ENCODE assay signal across 8 cellular contexts in genomic region chr11:746289-747175, GRCh38. TPM values are rescaled to one million over a fixed set of nuclear protein-coding genes. Genes with fewer than 3 reads are reported as not detected.
A peak's percentile ranks its signal among the peaks of the same experiment; 100 is the strongest.
DNase-seq lines count a peak whose midpoint lies in the region; ATAC-seq and TF ChIP-seq lines count a peak whose summit lies in the region.

No MANE protein-coding gene starts in this region.

- peak overlapping the region; percentile 0 to 58 for H3K4me3 ChIP-seq in CD4-positive, alpha-beta memory T cell (ENCODE audit: low read length in 2 of 2)
- H3K4me3 ChIP-seq in HUES6 (ENCODE audit: low read depth, low read length) (peak overlapping the region; percentile 84), fibroblast of pulmonary artery (replicated peaks; ENCODE audit: low read depth, low read length) (peak overlapping the region; percentile 70), neuron (ENCODE audit: low read length) (peak overlapping the region; percentile 95)

- H3K9me3 ChIP-seq in CD4-positive, alpha-beta memory T cell (ENCODE audit: control insufficient read depth in 1 of 2, low read length in 2 of 2): no peaks in the 10 kb centered on the region
- no peaks in the 10 kb centered on the region for H3K9me3 ChIP-seq in HUES6 (ENCODE audit: control insufficient read depth, insufficient read depth, low read depth, low read length)
- no peaks in the 10 kb centered on the region for H3K9me3 ChIP-seq in neuron (ENCODE audit: low read length)

- no peaks in the 10 kb centered on the region for H3K27me3 Mint-ChIP-seq in CD4-positive, alpha-beta memory T cell

- H3K27me3 ChIP-seq in CD4-positive, alpha-beta memory T cell (ENCODE audit: insufficient read depth, low read length): no peaks in the 10 kb centered on the region
- no peaks in the 10 kb centered on the region for H3K27me3 ChIP-seq in HUES6 (ENCODE audit: control insufficient read depth, insufficient read depth, low read length)
- no peaks in the 10 kb centered on the region for H3K27me3 ChIP-seq in neuron (ENCODE audit: insufficient read depth, low read length)

- peak overlapping the region; percentile 82 to 89 (median 87) for H3K4me3 Mint-ChIP-seq in CD4-positive, alpha-beta memory T cell

- H3K36me3 ChIP-seq in CD4-positive, alpha-beta memory T cell (ENCODE audit: insufficient read depth, low read length): no peaks in the 10 kb centered on the region
- H3K36me3 ChIP-seq in HUES6 (ENCODE audit: control insufficient read depth, insufficient read depth, low read length): peaks cover 10% of the 10 kb centered on the region
- no peaks in the 10 kb centered on the region for H3K36me3 ChIP-seq in neuron (ENCODE audit: insufficient read depth, low read length)

- peak; percentile 12 for ATAC-seq in GM19463 (IDR thresholded peaks at IDR 0.05; ENCODE audit: unreplicated experiment)

- peaks cover 11 to 29% (median 20%) of the 10 kb centered on the region in 4 donors for H3K4me1 Mint-ChIP-seq in CD4-positive, alpha-beta memory T cell

- no peaks in the 10 kb centered on the region for H3K36me3 Mint-ChIP-seq in CD4-positive, alpha-beta memory T cell

- peak overlapping the region; percentile 92 for H3K9ac ChIP-seq in HUES6 (ENCODE audit: low read length)

- no peaks in the 10 kb centered on the region for H3K9me3 Mint-ChIP-seq in CD4-positive, alpha-beta memory T cell

- peak overlapping the region; percentile 67 for H3K27ac ChIP-seq in CD4-positive, alpha-beta memory T cell (ENCODE audit: low read depth, low read length)
- H3K27ac ChIP-seq in HUES6 (ENCODE audit: low read depth, low read length): peak overlapping the region; percentile 88

- intact Hi-C loops in CD4-positive, alpha-beta memory T cell (cut with micrococcal nuclease): loop anchor here (1.0 to 2.0 kb wide), 2 partner anchors 18 to 30 kb away; partner anchors contain the start of gene GATD1

- DNase-seq in CD4-positive, alpha-beta memory T cell: peak in 4 of 5 donors; percentile 29 to 59 (median 38)
- peak; percentile 21 to 23 for DNase-seq in activated CD4-positive, alpha-beta T cell treated with anti-CD3 and anti-CD28 coated beads, Interleukin-2, amount 50 U/mL, for 4 hours
- DNase-seq in fibroblast of pulmonary artery (ENCODE audit: low read depth): no peak
- no peak for DNase-seq in DMS153 (lab: John Stamatoyannopoulos, UW)
- DNase-seq in HK-2 (ENCODE audit: unreplicated experiment): no peak

- POLR2A ChIA-PET in CD4-positive, alpha-beta memory T cell (lab: Charles Lee; ENCODE audit: partially characterized antibody): interaction anchor here (0.9 to 3.9 kb wide), 12 partner anchors 9 to 211 kb away, joined by 3 to 30 read pairs (median 6); partner anchors contain the start of genes GATD1, HRAS, PIDD1 and TMEM80

- CTCF ChIA-PET in CD4-positive, alpha-beta memory T cell (lab: Charles Lee; ENCODE audit: partially characterized antibody): interaction anchor here (1.1 to 2.7 kb wide), 5 partner anchors 20 to 192 kb away, joined by 3 to 11 read pairs (median 4); no protein-coding TSS in a partner anchor

- H3K27ac Mint-ChIP-seq in CD4-positive, alpha-beta memory T cell: peak overlapping the region; percentile 67 to 92 (median 83)

- H2AFZ ChIP-seq in neuron (ENCODE audit: low read depth, low read length): peak overlapping the region; percentile 92

- H3K4me1 ChIP-seq in CD4-positive, alpha-beta memory T cell (ENCODE audit: insufficient read depth, low read length): peaks cover 31% of the 10 kb centered on the region
- H3K4me1 ChIP-seq in HUES6 (ENCODE audit: control insufficient read depth, insufficient read depth, low read length): peaks cover 21% of the 10 kb centered on the region
- peaks cover 11% of the 10 kb centered on the region for H3K4me1 ChIP-seq in neuron (ENCODE audit: insufficient read depth, low read length)

- TF ChIP-seq CTCF in fibroblast of pulmonary artery (IDR thresholded peaks at IDR 0.05; ENCODE audit: low read length, missing control alignments): no peak

RNA-seq across cellular contexts. Expression of gene TALDO1, which starts 0.7 kb away (rescaled TPM):
- 10 to 100 TPM; 80.4 to 90.5 TPM for total RNA-seq in CD4-positive, alpha-beta memory T cell
- 100 to 1,000 TPM; 174 to 244 TPM for polyA plus RNA-seq in CD4-positive, alpha-beta memory T cell

RNA-seq across cellular contexts. Expression of gene GATD1, which starts 30.8 kb away (rescaled TPM):
- 10 to 100 TPM; 51.5 to 64.9 TPM for total RNA-seq in CD4-positive, alpha-beta memory T cell
- 10 to 100 TPM in 1 of 2 donors, 1 to 10 TPM in 1; 4.3 to 15.0 TPM for polyA plus RNA-seq in CD4-positive, alpha-beta memory T cell

RNA-seq across cellular contexts. Expression of gene EPS8L2, which starts 40.5 kb away (rescaled TPM):
- total RNA-seq in CD4-positive, alpha-beta memory T cell: 10 to 100 TPM; 17.4 to 17.8 TPM
- polyA plus RNA-seq in CD4-positive, alpha-beta memory T cell: 10 to 100 TPM; 15.4 to 19.5 TPM

RNA-seq across cellular contexts. Expression of gene CEND1, which starts 43.4 kb away (rescaled TPM):
- total RNA-seq in CD4-positive, alpha-beta memory T cell: under 1 TPM in 1 of 2 experiments, not detected in 1; 0.19 TPM
- polyA plus RNA-seq in CD4-positive, alpha-beta memory T cell: not detected

RNA-seq across cellular contexts. Expression of gene TMEM80, which starts 50.9 kb away (rescaled TPM):
- 10 to 100 TPM; 44.7 to 47.3 TPM for total RNA-seq in CD4-positive, alpha-beta memory T cell
- 10 to 100 TPM; 27.0 to 32.6 TPM for polyA plus RNA-seq in CD4-positive, alpha-beta memory T cell

Comparison
In these comparisons a context has a peak if more than half of its experiments do, and no peak if none do; other contexts are left out.
1. DNase-seq: peak in CD4-positive, alpha-beta memory T cell (4 of 5) and activated CD4-positive, alpha-beta T cell treated with anti-CD3 and anti-CD28 coated beads, Interleukin-2, amount 50 U/mL, for 4 hours (2 of 2); none in fibroblast of pulmonary artery (single experiment), DMS153 (single experiment) and HK-2 (single experiment).
2. H3K4me3 ChIP-seq: peak in every context shown above with its lines; median percentile 95 in neuron; 84 in HUES6; 70 in fibroblast of pulmonary artery; 29 in CD4-positive, alpha-beta memory T cell.